In the genomic region with DNA sequence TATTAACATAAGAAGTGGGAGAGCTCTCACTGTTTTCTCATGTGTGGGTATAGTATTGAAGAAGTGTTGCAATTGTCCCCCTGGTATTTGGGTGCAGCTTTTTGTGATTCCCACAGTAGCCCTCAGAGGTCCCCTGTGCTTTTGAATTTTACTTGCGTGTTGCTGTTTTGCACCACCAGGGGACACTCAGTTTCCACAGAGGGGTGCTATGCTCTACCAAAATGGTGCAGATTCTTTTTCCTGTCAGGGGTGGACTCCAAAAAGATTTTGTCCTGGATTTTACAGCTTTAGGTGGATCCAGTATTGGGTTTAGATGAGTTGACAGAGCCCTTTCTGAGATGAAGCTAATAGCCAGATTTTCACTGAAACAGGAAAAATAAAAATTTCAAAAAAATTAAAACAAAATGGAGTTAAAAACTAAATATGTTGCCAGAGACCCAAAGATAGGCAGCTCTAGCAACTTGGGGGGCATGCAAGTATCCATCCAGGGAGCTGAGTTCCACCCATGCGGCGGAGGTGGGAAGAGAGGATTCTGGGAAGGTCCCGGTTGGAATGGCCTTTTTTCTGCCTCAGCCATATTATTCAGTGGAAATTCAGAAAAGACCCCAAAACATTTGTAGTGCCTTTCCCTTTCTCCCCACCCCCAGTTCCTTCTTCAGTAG, we compare ENCODE assay signal across 1 cellular context.
TF ChIP-seq lines count a peak whose summit lies in the region.

No MANE protein-coding gene starts in this region.

TF ChIP-seq in GM23338, 12 proteins besides CTCF, POLR2A, EP300 and RAD21 (continued from another document):
- TF ChIP-seq, protein P1, sequence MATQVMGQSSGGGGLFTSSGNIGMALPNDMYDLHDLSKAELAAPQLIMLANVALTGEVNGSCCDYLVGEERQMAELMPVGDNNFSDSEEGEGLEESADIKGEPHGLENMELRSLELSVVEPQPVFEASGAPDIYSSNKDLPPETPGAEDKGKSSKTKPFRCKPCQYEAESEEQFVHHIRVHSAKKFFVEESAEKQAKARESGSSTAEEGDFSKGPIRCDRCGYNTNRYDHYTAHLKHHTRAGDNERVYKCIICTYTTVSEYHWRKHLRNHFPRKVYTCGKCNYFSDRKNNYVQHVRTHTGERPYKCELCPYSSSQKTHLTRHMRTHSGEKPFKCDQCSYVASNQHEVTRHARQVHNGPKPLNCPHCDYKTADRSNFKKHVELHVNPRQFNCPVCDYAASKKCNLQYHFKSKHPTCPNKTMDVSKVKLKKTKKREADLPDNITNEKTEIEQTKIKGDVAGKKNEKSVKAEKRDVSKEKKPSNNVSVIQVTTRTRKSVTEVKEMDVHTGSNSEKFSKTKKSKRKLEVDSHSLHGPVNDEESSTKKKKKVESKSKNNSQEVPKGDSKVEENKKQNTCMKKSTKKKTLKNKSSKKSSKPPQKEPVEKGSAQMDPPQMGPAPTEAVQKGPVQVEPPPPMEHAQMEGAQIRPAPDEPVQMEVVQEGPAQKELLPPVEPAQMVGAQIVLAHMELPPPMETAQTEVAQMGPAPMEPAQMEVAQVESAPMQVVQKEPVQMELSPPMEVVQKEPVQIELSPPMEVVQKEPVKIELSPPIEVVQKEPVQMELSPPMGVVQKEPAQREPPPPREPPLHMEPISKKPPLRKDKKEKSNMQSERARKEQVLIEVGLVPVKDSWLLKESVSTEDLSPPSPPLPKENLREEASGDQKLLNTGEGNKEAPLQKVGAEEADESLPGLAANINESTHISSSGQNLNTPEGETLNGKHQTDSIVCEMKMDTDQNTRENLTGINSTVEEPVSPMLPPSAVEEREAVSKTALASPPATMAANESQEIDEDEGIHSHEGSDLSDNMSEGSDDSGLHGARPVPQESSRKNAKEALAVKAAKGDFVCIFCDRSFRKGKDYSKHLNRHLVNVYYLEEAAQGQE (IDR thresholded peaks at IDR 0.05; ENCODE audit: unreplicated experiment): no peak
- TF ChIP-seq EZH2phosphoT487 (IDR thresholded peaks at IDR 0.05; ENCODE audit: unreplicated experiment) (no peak), POLR2AphosphoS5 (IDR thresholded peaks at IDR 0.05; ENCODE audit: low read depth) (no peak)
TF ChIP-seq in GM23338: peak in this region for 0.
